ENCODE assay signal across 16 cellular contexts in the genomic region with DNA sequence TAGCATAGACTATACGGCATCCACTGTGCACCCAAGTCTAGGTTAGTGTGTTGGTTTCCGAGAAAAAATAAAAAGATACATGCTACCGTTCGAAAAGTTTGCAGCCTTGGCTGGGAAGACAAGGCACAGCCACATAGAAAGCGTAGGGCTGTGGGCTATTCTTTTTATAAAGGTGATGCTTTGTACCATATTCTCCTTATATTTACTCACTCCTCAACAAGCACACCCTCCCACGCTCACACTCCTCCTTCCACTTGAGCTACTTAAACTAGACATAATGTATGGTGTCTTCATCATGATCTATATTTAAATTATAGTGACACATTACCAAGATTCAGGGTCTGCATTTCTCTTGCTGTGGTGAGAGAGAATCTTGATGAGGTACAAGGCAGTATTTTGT.
DNase-seq lines count a peak whose midpoint lies in the region; ATAC-seq and TF ChIP-seq lines count a peak whose summit lies in the region.
"Had no signal": no experiment of that assay in that cellular context is flagged by ENCODE, and none has a peak within 500 bp of the region (broad histone marks: within the 10 kb centered on the region; RNA-seq: fewer than 3 reads in every experiment).

No MANE protein-coding gene starts in this region.

- H3K27me3 Mint-ChIP-seq in WTC11 (ENCODE audit: low read depth) = no peaks in the 10 kb centered on the region
- H3K27me3 Mint-ChIP-seq: CD4-positive, alpha-beta memory T cell; IgD-negative memory B cell had no signal

- no peaks in the 10 kb centered on the region for H3K36me3 ChIP-seq in ACC112 (ENCODE audit: insufficient read depth, low read length)
- H3K36me3 ChIP-seq in SK-N-MC (ENCODE audit: insufficient read depth, low read length) = no peaks in the 10 kb centered on the region
- H3K36me3 ChIP-seq: BLaER1 had no signal

- no peak overlapping the region for H3K27ac Mint-ChIP-seq in WTC11
- H3K27ac Mint-ChIP-seq: CD14-positive monocyte; CD4-positive, alpha-beta memory T cell; GM23338; H9 had no signal

- H3K4me3 ChIP-seq in ACC112 (ENCODE audit: low read depth, low read length) = no peak overlapping the region; the same call in 1 of the 2 replicates
- H3K4me3 ChIP-seq in SK-N-MC = no peak overlapping the region
- H3K4me3 ChIP-seq: BLaER1, GM23338 had no signal

- no peak overlapping the region for H2AFZ ChIP-seq in ACC112 (ENCODE audit: low read length, unreplicated experiment)
- H2AFZ ChIP-seq: GM23338 had no signal

- no peak overlapping the region for H3K4me3 Mint-ChIP-seq in WTC11
- H3K4me3 Mint-ChIP-seq: CD14-positive monocyte; CD4-positive, alpha-beta memory T cell; GM23338; H9; IgD-negative memory B cell had no signal

- CTCF ChIA-PET in WTC11 (lab: Charles Lee) = no interaction called here

- POLR2A ChIA-PET in WTC11 (lab: Charles Lee) = no interaction called here

- peaks cover 24% of the 10 kb centered on the region for H3K4me1 ChIP-seq in ACC112 (ENCODE audit: control insufficient read depth, insufficient read depth, low read length, unreplicated experiment)
- H3K4me1 ChIP-seq: BLaER1 had no signal

- peak overlapping the region; percentile 71 for H3K27ac ChIP-seq in ACC112 (ENCODE audit: low read depth, low read length)
- peak overlapping the region; percentile 68 for H3K27ac ChIP-seq in SK-N-MC
- H3K27ac ChIP-seq: BLaER1 had no signal

- no peak for TF ChIP-seq CTCF in WTC11 (IDR thresholded peaks at IDR 0.05)

- H3K27me3 ChIP-seq in ACC112 (ENCODE audit: insufficient read depth, low read length) = no peaks in the 10 kb centered on the region
- H3K27me3 ChIP-seq: BLaER1 had no signal

- peaks cover 69% of the 10 kb centered on the region for H3K9me3 Mint-ChIP-seq in WTC11

- no peaks in the 10 kb centered on the region for H3K4me1 Mint-ChIP-seq in WTC11
- H3K4me1 Mint-ChIP-seq: CD14-positive monocyte, GM23338, IgD-negative memory B cell had no signal

- peaks cover 59% of the 10 kb centered on the region for H3K36me3 Mint-ChIP-seq in WTC11
- H3K36me3 Mint-ChIP-seq: CD14-positive monocyte; CD4-positive, alpha-beta memory T cell; IgD-negative memory B cell had no signal

- no peaks in the 10 kb centered on the region for H3K9me3 ChIP-seq in SK-N-MC (ENCODE audit: low read depth, low read length)

- ATAC-seq in WTC11 = no peak
- ATAC-seq: GM23338, HepG2 had no signal

- no peak overlapping the region for H3K9ac ChIP-seq in SK-N-MC (ENCODE audit: insufficient read length)
- H3K9ac ChIP-seq: BLaER1 had no signal

- no peaks in the 10 kb centered on the region for H3K79me2 ChIP-seq in ACC112 (ENCODE audit: control insufficient read depth, insufficient read depth, low read length, unreplicated experiment)

- no peak for DNase-seq in SK-N-MC (ENCODE audit: low read depth, low spot score)
- DNase-seq in middle frontal gyrus (ENCODE audit: extremely low spot score, low spot score) = peak; percentile 16
- DNase-seq in NCI-H748 treated with DMSO at 0.1 percent for 48 hours (lab: John Stamatoyannopoulos, UW) = no peak
- DNase-seq in mesenteric fat pad (ENCODE audit: low spot score) = no peak
- DNase-seq in WTC11 (ENCODE audit: low spot score) = no peak
- DNase-seq: CD4-positive, alpha-beta memory T cell; DMS153; DMS79; GDM1; H9 had no signal

TF ChIP-seq in WTC11, 78 proteins besides CTCF, POLR2A, EP300 and RAD21:
- TF ChIP-seq JUN (CRISPR knock-in tag; IDR thresholded peaks at IDR 0.05) (no peak), GABPB1 (CRISPR knock-in tag; IDR thresholded peaks at IDR 0.05) (no peak), IRF1 (CRISPR knock-in tag; IDR thresholded peaks at IDR 0.05) (no peak), ZMAT4 (CRISPR knock-in tag; IDR thresholded peaks at IDR 0.05) (no peak), FOXP1 (CRISPR knock-in tag; IDR thresholded peaks at IDR 0.05; ENCODE audit: borderline replicate concordance) (no peak), ZNF232 (CRISPR knock-in tag; IDR thresholded peaks at IDR 0.05) (no peak), E2F1 (CRISPR knock-in tag; IDR thresholded peaks at IDR 0.05) (no peak), FOXK1 (CRISPR knock-in tag; IDR thresholded peaks at IDR 0.05) (no peak)
- TF ChIP-seq, protein P1, sequence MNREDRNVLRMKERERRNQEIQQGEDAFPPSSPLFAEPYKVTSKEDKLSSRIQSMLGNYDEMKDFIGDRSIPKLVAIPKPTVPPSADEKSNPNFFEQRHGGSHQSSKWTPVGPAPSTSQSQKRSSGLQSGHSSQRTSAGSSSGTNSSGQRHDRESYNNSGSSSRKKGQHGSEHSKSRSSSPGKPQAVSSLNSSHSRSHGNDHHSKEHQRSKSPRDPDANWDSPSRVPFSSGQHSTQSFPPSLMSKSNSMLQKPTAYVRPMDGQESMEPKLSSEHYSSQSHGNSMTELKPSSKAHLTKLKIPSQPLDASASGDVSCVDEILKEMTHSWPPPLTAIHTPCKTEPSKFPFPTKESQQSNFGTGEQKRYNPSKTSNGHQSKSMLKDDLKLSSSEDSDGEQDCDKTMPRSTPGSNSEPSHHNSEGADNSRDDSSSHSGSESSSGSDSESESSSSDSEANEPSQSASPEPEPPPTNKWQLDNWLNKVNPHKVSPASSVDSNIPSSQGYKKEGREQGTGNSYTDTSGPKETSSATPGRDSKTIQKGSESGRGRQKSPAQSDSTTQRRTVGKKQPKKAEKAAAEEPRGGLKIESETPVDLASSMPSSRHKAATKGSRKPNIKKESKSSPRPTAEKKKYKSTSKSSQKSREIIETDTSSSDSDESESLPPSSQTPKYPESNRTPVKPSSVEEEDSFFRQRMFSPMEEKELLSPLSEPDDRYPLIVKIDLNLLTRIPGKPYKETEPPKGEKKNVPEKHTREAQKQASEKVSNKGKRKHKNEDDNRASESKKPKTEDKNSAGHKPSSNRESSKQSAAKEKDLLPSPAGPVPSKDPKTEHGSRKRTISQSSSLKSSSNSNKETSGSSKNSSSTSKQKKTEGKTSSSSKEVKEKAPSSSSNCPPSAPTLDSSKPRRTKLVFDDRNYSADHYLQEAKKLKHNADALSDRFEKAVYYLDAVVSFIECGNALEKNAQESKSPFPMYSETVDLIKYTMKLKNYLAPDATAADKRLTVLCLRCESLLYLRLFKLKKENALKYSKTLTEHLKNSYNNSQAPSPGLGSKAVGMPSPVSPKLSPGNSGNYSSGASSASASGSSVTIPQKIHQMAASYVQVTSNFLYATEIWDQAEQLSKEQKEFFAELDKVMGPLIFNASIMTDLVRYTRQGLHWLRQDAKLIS (CRISPR knock-in tag; IDR thresholded peaks at IDR 0.05; ENCODE audit: borderline replicate concordance) = no peak
